19 cellular contexts compared by ENCODE assay signal in genomic region chr1:14067686-14068085, GRCh38.
DNase-seq lines count a peak whose midpoint lies in the region; TF ChIP-seq lines count a peak whose summit lies in the region.
"Had no signal": no experiment of that assay in that cellular context is flagged by ENCODE, and none has a peak within 500 bp of the region (broad histone marks: within the 10 kb centered on the region; RNA-seq: fewer than 3 reads in every experiment).

No MANE protein-coding gene starts in this region.

- no peak overlapping the region for H3K27ac Mint-ChIP-seq in endodermal cell
- H3K27ac Mint-ChIP-seq: CD4-positive, CD25-positive, alpha-beta regulatory T cell had no signal

- no peaks in the 10 kb centered on the region for H3K9me3 Mint-ChIP-seq in endodermal cell
- H3K9me3 Mint-ChIP-seq: CD4-positive, CD25-positive, alpha-beta regulatory T cell; H9 had no signal

- no peak overlapping the region for H3K4me3 Mint-ChIP-seq in endodermal cell
- H3K4me3 Mint-ChIP-seq: CD4-positive, CD25-positive, alpha-beta regulatory T cell; H9 had no signal

- no peaks in the 10 kb centered on the region for H3K9me3 ChIP-seq in endodermal cell (ENCODE audit: control insufficient read depth, low read length)
- no peaks in the 10 kb centered on the region for H3K9me3 ChIP-seq in osteoblast (ENCODE audit: low read depth, low read length)
- H3K9me3 ChIP-seq: Caco-2, Peyer's patch had no signal

- H3K4me1 ChIP-seq in endodermal cell (ENCODE audit: control insufficient read depth, insufficient read depth, low read length) (no peaks in the 10 kb centered on the region), osteoblast (ENCODE audit: insufficient read depth, low read length) (no peaks in the 10 kb centered on the region)
- H3K4me1 ChIP-seq: Caco-2, Peyer's patch had no signal

- DNase-seq in SK-MEL-5 (ENCODE audit: low read depth, low spot score) (peak; percentile 74), endodermal cell (no peak), medulla oblongata (ENCODE audit: extremely low spot score) (peak; percentile 65), osteoblast (ENCODE audit: insufficient read length, low spot score, missing footprints) (no peak), epidermal melanocyte (ENCODE audit: insufficient read length, low spot score) (no peak), NCI-H446 (lab: John Stamatoyannopoulos, UW) (no peak)
- DNase-seq in effector CD8-positive, alpha-beta T cell (lab: John Stamatoyannopoulos, UW), result no peak
- DNase-seq: AML-193; Caco-2; CD4-positive, CD25-positive, alpha-beta regulatory T cell; H9; IMR-90; NCI-H1417 treated with DMSO at 0.1 percent for 48 hours; NCI-H1930; NCI-H226; Peyer's patch; Right ventricle myocardium superior had no signal

- peak; percentile 24 for TF ChIP-seq CTCF in endodermal cell (conservative IDR thresholded peaks at IDR 0.05)
- no peak for TF ChIP-seq CTCF in osteoblast (IDR thresholded peaks at IDR 0.05; ENCODE audit: extremely low read depth, low read depth, low read length)

- H3K4me2 ChIP-seq in osteoblast (ENCODE audit: insufficient read depth, low read length), result no peak overlapping the region

- H3K4me1 Mint-ChIP-seq in endodermal cell, result peaks cover 6% of the 10 kb centered on the region
- H3K4me1 Mint-ChIP-seq: CD4-positive, CD25-positive, alpha-beta regulatory T cell had no signal

- H3K27ac ChIP-seq in endodermal cell (ENCODE audit: low read depth, low read length), result no peak overlapping the region
- no peak overlapping the region for H3K27ac ChIP-seq in osteoblast (ENCODE audit: low read depth, low read length)
- H3K27ac ChIP-seq: Peyer's patch, SK-N-MC had no signal

- H2AFZ ChIP-seq in osteoblast (ENCODE audit: low read length), result no peak overlapping the region

- H3K27me3 ChIP-seq in endodermal cell (ENCODE audit: control insufficient read depth, insufficient read depth, low read length, poor library complexity, severe bottlenecking) (peaks cover 9% of the 10 kb centered on the region), osteoblast (ENCODE audit: insufficient read depth, low read length) (no peaks in the 10 kb centered on the region)
- H3K27me3 ChIP-seq: Peyer's patch had no signal

- H4K20me1 ChIP-seq in osteoblast (ENCODE audit: insufficient read depth, low read length), result no peaks in the 10 kb centered on the region

- in situ Hi-C loops in SK-MEL-5 (cut with HindIII; ENCODE audit: low pct_unique_long_range_greater_than_20kb, low sequenced_read_pairs), result no loop called here

- H3K4me3 ChIP-seq in endodermal cell (ENCODE audit: low read length) (no peak overlapping the region), osteoblast (ENCODE audit: insufficient read depth, low read length) (no peak overlapping the region)
- H3K4me3 ChIP-seq: GM12878, Peyer's patch, SK-N-MC had no signal

- no peaks in the 10 kb centered on the region for H3K79me2 ChIP-seq in osteoblast (ENCODE audit: insufficient read depth, low read length)

- no peak overlapping the region for H3K9ac ChIP-seq in endodermal cell (ENCODE audit: extremely low read depth, low read length, poor library complexity, severe bottlenecking)

- H3K27me3 Mint-ChIP-seq in endodermal cell (ENCODE audit: insufficient read depth), result peaks cover 4% of the 10 kb centered on the region
- H3K27me3 Mint-ChIP-seq: CD4-positive, CD25-positive, alpha-beta regulatory T cell had no signal

- 66 to 88% methylated on average over 3 to 4 of the region's 4 CpGs for WGBS in endodermal cell (ENCODE audit: insufficient coverage in 1 of 2, insufficient read length in 1 of 2), 2 experiments

- H3K36me3 ChIP-seq in endodermal cell (ENCODE audit: control insufficient read depth, insufficient read depth, low read length), result no peaks in the 10 kb centered on the region
- H3K36me3 ChIP-seq in osteoblast (ENCODE audit: insufficient read depth, low read length), result no peaks in the 10 kb centered on the region
- H3K36me3 ChIP-seq: Peyer's patch had no signal

- H3K36me3 Mint-ChIP-seq in endodermal cell (ENCODE audit: low read depth), result no peaks in the 10 kb centered on the region
- H3K36me3 Mint-ChIP-seq: CD4-positive, CD25-positive, alpha-beta regulatory T cell had no signal

Comparison
In these comparisons a context has a peak if more than half of its experiments do, and no peak if none do; other contexts are left out.
1. DNase-seq: peak in SK-MEL-5 (single experiment) and medulla oblongata (single experiment); none in endodermal cell (single experiment), osteoblast (single experiment), epidermal melanocyte (single experiment), effector CD8-positive, alpha-beta T cell (single experiment) and NCI-H446 (0 of 2).